ENCODE assay signal across 8 cellular contexts in genomic region chr22:46053563-46054090, GRCh38.
DNase-seq lines count a peak whose midpoint lies in the region; ATAC-seq and TF ChIP-seq lines count a peak whose summit lies in the region.

No MANE protein-coding gene starts in this region.

- TF ChIP-seq CTCF in dorsolateral prefrontal cortex (IDR thresholded peaks at IDR 0.05 in 54 of 56, conservative IDR thresholded peaks at IDR 0.05 in 2 of 56; ENCODE audit: low read depth in 1 of 56, partially characterized antibody in 56 of 56) (no peak), suprapubic skin (IDR thresholded peaks at IDR 0.05) (no peak)

- intact Hi-C loops in activated CD4-positive, alpha-beta T cell treated with anti-CD3 and anti-CD28 coated beads, Interleukin-2, amount 10 ng/mL, durations not matched to agents 24 days and 14 days (cut with micrococcal nuclease), result loop anchor here (2.0 kb wide), 1 partner anchor 17 kb away; no protein-coding TSS in a partner anchor
- intact Hi-C loops in dorsolateral prefrontal cortex (cut with DNase I), result loop anchor here (1.0 to 2.0 kb wide), 2 partner anchors 17 to 18 kb away; no protein-coding TSS in a partner anchor

- WGBS in suprapubic skin, result 0% methylated on average over 5 of the region's 37 CpGs

- H3K27me3 ChIP-seq in CD8-positive, alpha-beta memory T cell (ENCODE audit: insufficient read depth, low read length, poor library complexity, severe bottlenecking), result no peaks in the 10 kb centered on the region
- no peaks in the 10 kb centered on the region for H3K27me3 ChIP-seq in dorsolateral prefrontal cortex
- H3K27me3 ChIP-seq in suprapubic skin, result no peaks in the 10 kb centered on the region

- CTCF ChIA-PET in CD8-positive, alpha-beta memory T cell (lab: Charles Lee), result interaction anchor here (1.5 to 3.7 kb wide), 3 partner anchors 17 to 48 kb away, joined by 5 to 13 read pairs (median 9); no protein-coding TSS in a partner anchor

- H3K4me3 Mint-ChIP-seq in CD8-positive, alpha-beta memory T cell, result peak overlapping the region; percentile 85 to 93 (median 89)
- peak overlapping the region; percentile 91 for H3K4me3 Mint-ChIP-seq in activated CD4-positive, alpha-beta T cell treated with anti-CD3 and anti-CD28 coated beads, Interleukin-2, amount 10 ng/mL, durations not matched to agents 24 days and 14 days
- peak overlapping the region; percentile 96 for H3K4me3 Mint-ChIP-seq in memory B cell

- peak overlapping the region; percentile 31 for H3K4me3 ChIP-seq in CD8-positive, alpha-beta memory T cell (ENCODE audit: low read length)
- H3K4me3 ChIP-seq in dorsolateral prefrontal cortex, result peak overlapping the region; percentile 47 to 85 (median 71)
- H3K4me3 ChIP-seq in suprapubic skin, result peak overlapping the region; percentile 83

- H3K36me3 Mint-ChIP-seq in CD8-positive, alpha-beta memory T cell, result peaks cover 0 to 5% (median 0%) of the 10 kb centered on the region in 3 donors
- peaks cover 1% of the 10 kb centered on the region for H3K36me3 Mint-ChIP-seq in activated CD4-positive, alpha-beta T cell treated with anti-CD3 and anti-CD28 coated beads, Interleukin-2, amount 10 ng/mL, durations not matched to agents 24 days and 14 days (ENCODE audit: low read depth)
- no peaks in the 10 kb centered on the region for H3K36me3 Mint-ChIP-seq in memory B cell

- H3K27ac Mint-ChIP-seq in CD8-positive, alpha-beta memory T cell, result peak overlapping the region; percentile 88 to 98 (median 91)
- H3K27ac Mint-ChIP-seq in activated CD4-positive, alpha-beta T cell treated with anti-CD3 and anti-CD28 coated beads, Interleukin-2, amount 10 ng/mL, durations not matched to agents 24 days and 14 days, result peak overlapping the region; percentile 94
- peak overlapping the region; percentile 94 for H3K27ac Mint-ChIP-seq in memory B cell

- DNase-seq in CD8-positive, alpha-beta memory T cell, result peak; percentile 45 to 77 (median 64)
- peak; percentile 82 for DNase-seq in activated CD4-positive, alpha-beta T cell treated with anti-CD3 and anti-CD28 coated beads, Interleukin-2, amount 10 ng/mL, durations not matched to agents 24 days and 14 days
- peak in 8 of 10 donors; percentile 66 to 85 (median 76) for DNase-seq in dorsolateral prefrontal cortex
- DNase-seq in memory B cell (ENCODE audit: low spot score in 2 of 2), result peak; percentile 51 to 79
- peak; percentile 86 to 87 for DNase-seq in suprapubic skin (ENCODE audit: low spot score in 2 of 2)
- DNase-seq in NCI-H1417 treated with DMSO at 0.1 percent for 48 hours (lab: John Stamatoyannopoulos, UW), result no peak

- H3K27me3 Mint-ChIP-seq in CD8-positive, alpha-beta memory T cell, result peaks cover 0 to 1% of the 10 kb centered on the region in 2 donors
- H3K27me3 Mint-ChIP-seq in activated CD4-positive, alpha-beta T cell treated with anti-CD3 and anti-CD28 coated beads, Interleukin-2, amount 10 ng/mL, durations not matched to agents 24 days and 14 days, result no peaks in the 10 kb centered on the region
- H3K27me3 Mint-ChIP-seq in memory B cell, result no peaks in the 10 kb centered on the region

- no peaks in the 10 kb centered on the region for H3K36me3 ChIP-seq in CD8-positive, alpha-beta memory T cell (ENCODE audit: insufficient read depth, low read length)
- H3K36me3 ChIP-seq in KOPT-K1 (ENCODE audit: insufficient read depth, low read length) (no peaks in the 10 kb centered on the region), suprapubic skin (no peaks in the 10 kb centered on the region)

- peak overlapping the region; percentile 47 for H3K27ac ChIP-seq in CD8-positive, alpha-beta memory T cell (ENCODE audit: low read depth, low read length)
- peak overlapping the region; percentile 87 for H3K27ac ChIP-seq in KOPT-K1 (ENCODE audit: low read depth, low read length, poor library complexity, severe bottlenecking)
- peak overlapping the region; percentile 99 to 100 (median 100) for H3K27ac ChIP-seq in dorsolateral prefrontal cortex
- peak overlapping the region; percentile 98 for H3K27ac ChIP-seq in suprapubic skin

- peaks cover 36 to 60% (median 41%) of the 10 kb centered on the region in 3 donors for H3K4me1 Mint-ChIP-seq in CD8-positive, alpha-beta memory T cell
- peaks cover 33% of the 10 kb centered on the region for H3K4me1 Mint-ChIP-seq in activated CD4-positive, alpha-beta T cell treated with anti-CD3 and anti-CD28 coated beads, Interleukin-2, amount 10 ng/mL, durations not matched to agents 24 days and 14 days
- peaks cover 28% of the 10 kb centered on the region for H3K4me1 Mint-ChIP-seq in memory B cell

- ATAC-seq in memory B cell (ENCODE audit: low read depth) (peak; percentile 54), GM21723 (IDR thresholded peaks at IDR 0.05; ENCODE audit: unreplicated experiment) (no peak)

- no peaks in the 10 kb centered on the region for H3K9me3 Mint-ChIP-seq in CD8-positive, alpha-beta memory T cell
- H3K9me3 Mint-ChIP-seq in activated CD4-positive, alpha-beta T cell treated with anti-CD3 and anti-CD28 coated beads, Interleukin-2, amount 10 ng/mL, durations not matched to agents 24 days and 14 days, result no peaks in the 10 kb centered on the region
- H3K9me3 Mint-ChIP-seq in memory B cell, result no peaks in the 10 kb centered on the region

- no peaks in the 10 kb centered on the region for H3K9me3 ChIP-seq in CD8-positive, alpha-beta memory T cell (ENCODE audit: low read length)
- H3K9me3 ChIP-seq in KOPT-K1 (ENCODE audit: insufficient read depth, low read length, poor library complexity, severe bottlenecking) (no peaks in the 10 kb centered on the region), suprapubic skin (no peaks in the 10 kb centered on the region)

- H3K4me1 ChIP-seq in CD8-positive, alpha-beta memory T cell (ENCODE audit: insufficient read depth, low read length), result peaks cover 53% of the 10 kb centered on the region
- peaks cover 95% of the 10 kb centered on the region for H3K4me1 ChIP-seq in suprapubic skin

- peak in 1 of 2 donors; percentile 36 for TF ChIP-seq POLR2A in suprapubic skin (IDR thresholded peaks at IDR 0.05)

- TF ChIP-seq EP300 in suprapubic skin (IDR thresholded peaks at IDR 0.05), result no peak

- POLR2A ChIA-PET in CD8-positive, alpha-beta memory T cell (lab: Charles Lee), result interaction anchor here (0.8 to 5.9 kb wide), 7 partner anchors 9 to 47 kb away, joined by 3 to 43 read pairs (median 3); no protein-coding TSS in a partner anchor

Comparison
In these comparisons a context has a peak if more than half of its experiments do, and no peak if none do; other contexts are left out.
1. H3K27ac ChIP-seq: peak in every context shown above with its lines; median percentile 100 in dorsolateral prefrontal cortex; 98 in suprapubic skin; 87 in KOPT-K1; 47 in CD8-positive, alpha-beta memory T cell.
2. H3K4me3 ChIP-seq: peak in every context shown above with its lines; median percentile 83 in suprapubic skin; 71 in dorsolateral prefrontal cortex; 31 in CD8-positive, alpha-beta memory T cell.